Comparison of ENCODE assay signal across 1 cellular context in genomic region chr4:158033416-158033863, GRCh38.
TF ChIP-seq lines count a peak whose summit lies in the region.

No MANE protein-coding gene starts in this region.

TF ChIP-seq in A549, 52 proteins besides CTCF, POLR2A, EP300 and RAD21 (continued from another document):
- no peak for TF ChIP-seq REST (IDR thresholded peaks at IDR 0.05)
- TF ChIP-seq FOSL2 (IDR thresholded peaks at IDR 0.05): no peak
- 0 out of 2 replicates have a peak, but pooled peaks have one; percentile 46 for TF ChIP-seq FOSL2 (CRISPR knock-in tag; IDR thresholded peaks at IDR 0.05)
- no peak for TF ChIP-seq CHD2 (IDR thresholded peaks at IDR 0.05; ENCODE audit: low read length, partially characterized antibody)
- TF ChIP-seq PBX3 (IDR thresholded peaks at IDR 0.05): no peak
- no peak for TF ChIP-seq NPAS2 (CRISPR knock-in tag; IDR thresholded peaks at IDR 0.05; ENCODE audit: borderline replicate concordance)
- no peak for TF ChIP-seq HOXB5 (CRISPR knock-in tag; IDR thresholded peaks at IDR 0.05)
- no peak for TF ChIP-seq BCL3 (IDR thresholded peaks at IDR 0.05)
- TF ChIP-seq JUNB (IDR thresholded peaks at IDR 0.05): 0 out of 2 replicates have a peak, but pooled peaks have one; percentile 17
TF ChIP-seq in A549: peak in this region for 2.
